ENCODE assay signal across 18 cellular contexts in the genomic region with DNA sequence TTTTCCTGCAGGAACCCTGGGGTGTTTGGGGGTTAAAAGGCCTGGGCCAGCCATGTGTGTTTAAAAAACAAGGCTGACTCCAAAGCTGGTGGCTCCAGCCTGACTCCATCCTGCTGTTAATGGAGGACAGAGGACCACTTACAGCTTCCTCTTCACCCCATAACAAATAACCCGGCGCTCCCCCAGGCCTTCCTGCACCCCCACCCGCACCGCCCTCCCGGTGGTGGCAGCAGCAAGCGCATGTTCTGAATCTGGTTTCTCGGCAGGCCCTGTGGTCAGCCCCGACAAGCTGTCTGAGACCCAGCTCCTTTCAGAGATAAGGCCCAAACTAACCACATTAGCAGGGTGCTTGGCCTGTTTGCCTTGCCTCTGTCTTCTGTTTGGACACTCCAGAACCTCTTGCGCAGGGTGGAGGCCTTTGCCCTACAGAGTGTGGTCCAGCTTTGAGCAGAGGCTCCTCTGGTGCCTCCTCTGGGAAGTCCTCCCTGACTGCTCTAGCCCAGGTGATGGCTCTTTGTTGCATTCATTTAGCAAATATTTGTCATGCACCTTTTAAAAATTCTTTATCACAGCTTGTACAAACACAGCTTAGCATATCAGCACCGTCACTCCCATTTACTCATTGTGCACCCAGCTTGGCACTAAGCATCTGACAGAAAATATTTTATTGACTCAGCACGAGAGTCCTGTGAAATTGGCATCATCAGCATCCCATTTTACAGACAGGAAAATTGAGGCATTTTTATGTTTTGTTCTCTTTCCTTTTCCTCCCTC.
DNase-seq lines count a peak whose midpoint lies in the region; ATAC-seq, FAIRE-seq and TF ChIP-seq lines count a peak whose summit lies in the region.
"Had no signal": no experiment of that assay in that cellular context is flagged by ENCODE, and none has a peak within 500 bp of the region (broad histone marks: within the 10 kb centered on the region; RNA-seq: fewer than 3 reads in every experiment).

No MANE protein-coding gene starts in this region.

- no peak overlapping the region; the same call in 1 of the 2 replicates for H2BK20ac ChIP-seq in H1 (ENCODE audit: low read length)

- 0 out of 2 replicates have a peak overlapping the region, but pooled peaks have one; percentile 88 for H2BK15ac ChIP-seq in H1 (ENCODE audit: low read length)

- no peak overlapping the region for H3K4me3 Mint-ChIP-seq in activated T-cell treated with anti-CD3 and anti-CD28 coated beads, Interleukin-2, amount 50 U/mL, for 72 hours
- H3K4me3 Mint-ChIP-seq: nephron; stimulated activated naive CD8-positive, alpha-beta T cell treated with anti-CD3 and anti-CD28 coated beads, Interleukin-15, amount 100 ng/mL, for 72 hours had no signal

- H3K23me2 ChIP-seq in H1 (ENCODE audit: low read depth, low read length), result no peaks in the 10 kb centered on the region; the same call in 1 of the 2 replicates

- no peak overlapping the region for H4K91ac ChIP-seq in H1 (replicated peaks; ENCODE audit: insufficient read length, low read length)

- peak overlapping the region; percentile 3 for H3K4ac ChIP-seq in H1 (replicated peaks; ENCODE audit: insufficient read length, low read depth, low read length)

- H2BK120ac ChIP-seq in H1 (replicated peaks; ENCODE audit: low read depth, low read length), result no peak overlapping the region

- no peak for TF ChIP-seq POLR2A in H1 (IDR thresholded peaks at IDR 0.05; ENCODE audit: control extremely low read depth in 1 of 2, low read depth in 2 of 2, low read length in 2 of 2)

- DNase-seq in CMK (ENCODE audit: low read depth), result peak; percentile 76
- peak; percentile 18 for DNase-seq in OCI-M2 (lab: John Stamatoyannopoulos, UW; ENCODE audit: unreplicated experiment)
- DNase-seq in H1 (ENCODE audit: low read depth in 1 of 2, low spot score in 2 of 2), result no peak
- DNase-seq in mucosa of descending colon, result peak in 2 of 3 donors; percentile 27 to 36
- DNase-seq in AG08396 (ENCODE audit: low spot score), result no peak
- DNase-seq in activated T-cell treated with anti-CD3 and anti-CD28 coated beads, Interleukin-2, amount 50 U/mL, for 72 hours, result no peak
- no peak for DNase-seq in COR-L47 (lab: John Stamatoyannopoulos, UW)
- no peak for DNase-seq in head of caudate nucleus
- DNase-seq: activated CD4-positive, alpha-beta T cell treated with anti-CD3 and anti-CD28 coated beads for 48 hours; body of pancreas; C1 segment of cervical spinal cord; NCI-H1092 treated with DMSO at 0.1 percent for 48 hours; stimulated activated naive CD8-positive, alpha-beta T cell treated with anti-CD3 and anti-CD28 coated beads, Interleukin-15, amount 100 ng/mL, for 72 hours; T-helper 1 cell had no signal

- H3K9ac ChIP-seq in H1 (replicated peaks in 1 of 4; ENCODE audit: extremely low read depth in 1 of 4, low read depth in 3 of 4, low read length in 3 of 4), result no peak overlapping the region

- no peak for TF ChIP-seq EP300 in H1 (IDR thresholded peaks at IDR 0.05; ENCODE audit: borderline replicate concordance in 1 of 2, low read depth in 2 of 2, low read length in 2 of 2)

- peaks cover 10% of the 10 kb centered on the region for H3K4me1 Mint-ChIP-seq in activated T-cell treated with anti-CD3 and anti-CD28 coated beads, Interleukin-2, amount 50 U/mL, for 72 hours (ENCODE audit: low read depth)
- H3K4me1 Mint-ChIP-seq: stimulated activated naive CD8-positive, alpha-beta T cell treated with anti-CD3 and anti-CD28 coated beads, Interleukin-15, amount 100 ng/mL, for 72 hours had no signal

- WGBS in H1 (ENCODE audit: extremely low coverage in 1 of 2, insufficient coverage in 1 of 2, insufficient read length in 1 of 2, insufficient replicate concordance in 2 of 2, low coverage in 1 of 2, low lambda C conversion rate in 2 of 2, missing lambda C conversion rate in 1 of 2), 2 experiments, result 77% methylated on average over 11 of the region's 11 CpGs; no CpG with 5 or more reads in 1 of the 2 experiments

- H2BK12ac ChIP-seq in H1 (ENCODE audit: low read depth, low read length), result peak overlapping the region; percentile 99; the same call in 1 of the 2 replicates

- H3K18ac ChIP-seq in H1 (ENCODE audit: extremely low read depth, low read length), result peak overlapping the region; percentile 42; the same call in 1 of the 2 replicates

- no peaks in the 10 kb centered on the region for H3K27me3 ChIP-seq in H1 (replicated peaks in 1 of 4; ENCODE audit: control insufficient read depth in 3 of 4, extremely low read depth in 1 of 4, insufficient read depth in 3 of 4, low read length in 3 of 4)
- H3K27me3 ChIP-seq: body of pancreas had no signal

- H2AK5ac ChIP-seq in H1 (ENCODE audit: low read depth, low read length), result no peak overlapping the region

- H3K56ac ChIP-seq in H1 (replicated peaks; ENCODE audit: insufficient read length, low read depth, low read length), result no peak overlapping the region

- H4K20me1 ChIP-seq in H1 (replicated peaks in 1 of 2; ENCODE audit: control insufficient read depth in 1 of 2, insufficient read depth in 2 of 2, low read length in 2 of 2), result no peaks in the 10 kb centered on the region

- no peak overlapping the region for H4K8ac ChIP-seq in H1 (ENCODE audit: extremely low read depth, insufficient read depth, low read length)

- H4K5ac ChIP-seq in H1 (ENCODE audit: insufficient read length, low read depth, low read length), result no peak overlapping the region

- no peak overlapping the region for H3K14ac ChIP-seq in H1 (ENCODE audit: insufficient read length)

- CTCF ChIA-PET in H1 (lab: Charles Lee; ENCODE audit: partially characterized antibody), result interaction anchor here (0.6 to 2.3 kb wide), 20 partner anchors 8 to 562 kb away, joined by 3 to 14 read pairs (median 4); no protein-coding TSS in a partner anchor

- intact Hi-C loops in mucosa of descending colon (cut with DNase I, micrococcal nuclease), result no loop called here
- intact Hi-C loops in head of caudate nucleus (cut with DNase I), result no loop called here

- no peaks in the 10 kb centered on the region for H3K9me3 Mint-ChIP-seq in activated T-cell treated with anti-CD3 and anti-CD28 coated beads, Interleukin-2, amount 50 U/mL, for 72 hours
- H3K9me3 Mint-ChIP-seq: nephron; stimulated activated naive CD8-positive, alpha-beta T cell treated with anti-CD3 and anti-CD28 coated beads, Interleukin-15, amount 100 ng/mL, for 72 hours had no signal

- no peaks in the 10 kb centered on the region for H3K36me3 ChIP-seq in H1 (ENCODE audit: control insufficient read depth in 2 of 4, insufficient read depth in 4 of 4, low read length in 3 of 4)
- no peaks in the 10 kb centered on the region for H3K36me3 ChIP-seq in mucosa of descending colon (ENCODE audit: low read depth)

- no peak overlapping the region for H3K4me2 ChIP-seq in H1 (ENCODE audit: insufficient read depth in 1 of 2, low read depth in 2 of 2, low read length in 2 of 2)

- peak; percentile 84 for ATAC-seq in mucosa of descending colon
- no peak for ATAC-seq in activated T-cell treated with anti-CD3 and anti-CD28 coated beads, Interleukin-2, amount 50 U/mL, for 72 hours (replicated peaks in 1 of 2)
- ATAC-seq: body of pancreas; sciatic nerve; stimulated activated naive CD8-positive, alpha-beta T cell treated with anti-CD3 and anti-CD28 coated beads, Interleukin-15, amount 100 ng/mL, for 72 hours had no signal

- no peak overlapping the region for H3K23ac ChIP-seq in H1 (ENCODE audit: insufficient read length)

- TF ChIP-seq CTCF in H1 (IDR thresholded peaks at IDR 0.05; ENCODE audit: control extremely low read depth in 1 of 3, insufficient read depth in 1 of 3, low read depth in 1 of 3, low read length in 3 of 3) (peak in 1 of 3 experiments; percentile 2; a peak in 1 of 4 replicates), mucosa of descending colon (IDR thresholded peaks at IDR 0.05) (no peak)

- POLR2A ChIA-PET in H1 (lab: Charles Lee; ENCODE audit: partially characterized antibody), result interaction anchor here (0.7 to 1.2 kb wide), 5 partner anchors 9 to 79 kb away, joined by 3 to 6 read pairs (median 3); no protein-coding TSS in a partner anchor

- H2AFZ ChIP-seq in H1 (ENCODE audit: low read length), result peak overlapping the region; percentile 83; the same call in 1 of the 2 replicates

- peak overlapping the region; percentile 37; the same call in 1 of the 2 replicates for H2BK5ac ChIP-seq in H1 (ENCODE audit: low read depth, low read length)

- H3K79me2 ChIP-seq in H1 (ENCODE audit: control insufficient read depth in 1 of 2, insufficient read depth in 2 of 2, low read length in 2 of 2), result no peaks in the 10 kb centered on the region

- H3K79me1 ChIP-seq in H1 (ENCODE audit: low read depth, low read length), result no peaks in the 10 kb centered on the region

- H3K4me3 ChIP-seq in H1 (ENCODE audit: extremely low read depth in 1 of 4, insufficient read depth in 2 of 4, low read depth in 3 of 4, low read length in 4 of 4) (no peak overlapping the region), mucosa of descending colon (no peak overlapping the region)
- H3K4me3 ChIP-seq: body of pancreas had no signal

- TF ChIP-seq RAD21 in H1 (IDR thresholded peaks at IDR 0.05 in 1 of 2, conservative IDR thresholded peaks at IDR 0.05 in 1 of 2; ENCODE audit: low read depth in 2 of 2, low read length in 2 of 2), result no peak

- H3K36me3 Mint-ChIP-seq in activated T-cell treated with anti-CD3 and anti-CD28 coated beads, Interleukin-2, amount 50 U/mL, for 72 hours (ENCODE audit: insufficient read depth in 2 of 2), result no peaks in the 10 kb centered on the region

- peaks cover 5 to 12% (median 6%) of the 10 kb centered on the region in 4 experiments; a peak in 6 of 7 replicates for H3K4me1 ChIP-seq in H1 (replicated peaks in 1 of 4; ENCODE audit: control insufficient read depth in 3 of 4, insufficient read depth in 4 of 4, low read length in 3 of 4)
- H3K4me1 ChIP-seq in mucosa of descending colon (ENCODE audit: low read depth), result no peaks in the 10 kb centered on the region

- H3K27ac Mint-ChIP-seq in activated T-cell treated with anti-CD3 and anti-CD28 coated beads, Interleukin-2, amount 50 U/mL, for 72 hours, result no peak overlapping the region
- H3K27ac Mint-ChIP-seq: stimulated activated naive CD8-positive, alpha-beta T cell treated with anti-CD3 and anti-CD28 coated beads, Interleukin-15, amount 100 ng/mL, for 72 hours had no signal

- no peak overlapping the region for H3K27ac ChIP-seq in H1 (ENCODE audit: low read depth, low read length)
- H3K27ac ChIP-seq: body of pancreas had no signal

- FAIRE-seq in H1 (lab: Jason Lieb, UNC), result peak; percentile 32
- FAIRE-seq: GM18507, H54 had no signal

- H3K27me3 Mint-ChIP-seq in activated T-cell treated with anti-CD3 and anti-CD28 coated beads, Interleukin-2, amount 50 U/mL, for 72 hours (ENCODE audit: low read depth), result peaks cover 4% of the 10 kb centered on the region

- H3K9me3 ChIP-seq in H1 (ENCODE audit: insufficient read depth in 2 of 2, low read depth in 1 of 2, low read length in 1 of 2) (no peaks in the 10 kb centered on the region), mucosa of descending colon (no peaks in the 10 kb centered on the region)
- H3K9me3 ChIP-seq: body of pancreas had no signal

TF ChIP-seq in H1, 55 proteins besides CTCF, POLR2A, EP300 and RAD21 (continues in another document):
- TF ChIP-seq, protein P1, sequence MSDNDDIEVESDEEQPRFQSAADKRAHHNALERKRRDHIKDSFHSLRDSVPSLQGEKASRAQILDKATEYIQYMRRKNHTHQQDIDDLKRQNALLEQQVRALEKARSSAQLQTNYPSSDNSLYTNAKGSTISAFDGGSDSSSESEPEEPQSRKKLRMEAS (IDR thresholded peaks at IDR 0.05), result 0 out of 2 replicates have a peak, but pooled peaks have one; percentile 8
- peak; percentile 73; the same call in 1 of the 2 replicates for TF ChIP-seq KDM1A (IDR thresholded peaks at IDR 0.05; ENCODE audit: borderline replicate concordance, low read length)

Comparison
In these comparisons a context has a peak if more than half of its experiments do, and no peak if none do; other contexts are left out.
1. DNase-seq: peak in CMK (single experiment), OCI-M2 (single experiment) and mucosa of descending colon (2 of 3); none in H1 (0 of 2), AG08396 (single experiment), activated T-cell treated with anti-CD3 and anti-CD28 coated beads, Interleukin-2, amount 50 U/mL, for 72 hours (0 of 2), COR-L47 (single experiment) and head of caudate nucleus (0 of 42).